Comparison of ENCODE assay signal across 24 cellular contexts in the genomic region with DNA sequence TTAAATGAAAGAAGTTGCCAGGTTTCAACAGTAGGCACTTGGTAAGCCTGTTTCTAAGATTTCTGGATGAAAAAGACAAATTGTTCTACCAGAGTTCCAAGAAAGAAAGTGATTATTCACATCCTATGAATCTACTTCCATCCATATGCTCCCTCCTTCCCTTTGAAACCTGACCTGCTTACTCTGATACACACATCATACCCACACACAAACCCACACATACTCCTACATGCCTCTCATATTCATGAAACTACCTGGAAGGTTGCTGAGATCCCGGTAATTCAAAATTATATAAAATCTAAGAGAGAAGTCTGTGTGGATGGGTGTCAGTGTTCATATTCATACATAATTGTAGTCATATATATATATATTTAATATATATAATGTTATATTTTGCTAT.
A peak's percentile ranks its signal among the peaks of the same experiment; 100 is the strongest.
DNase-seq lines count a peak whose midpoint lies in the region; TF ChIP-seq lines count a peak whose summit lies in the region.
"Had no signal": no experiment of that assay in that cellular context is flagged by ENCODE, and none has a peak within 500 bp of the region (broad histone marks: within the 10 kb centered on the region; RNA-seq: fewer than 3 reads in every experiment).

No MANE protein-coding gene starts in this region.

- H3K9me3 ChIP-seq in adipocyte (ENCODE audit: control insufficient read depth, low read length): no peaks in the 10 kb centered on the region
- H3K9me3 ChIP-seq in SJCRH30 (replicated peaks): no peaks in the 10 kb centered on the region
- H3K9me3 ChIP-seq: BE2C, SJSA1 had no signal

- no peaks in the 10 kb centered on the region for H3K27me3 ChIP-seq in adipocyte (replicated peaks; ENCODE audit: control insufficient read depth, insufficient read depth, low read length)
- H3K27me3 ChIP-seq in SJCRH30: no peaks in the 10 kb centered on the region; the same call in 1 of the 2 replicates
- H3K27me3 ChIP-seq: BE2C, SJSA1 had no signal

- H3K9me3 Mint-ChIP-seq in nephron progenitor cell: no peaks in the 10 kb centered on the region

- H3K4me1 Mint-ChIP-seq in nephron progenitor cell: peaks cover 8% of the 10 kb centered on the region
- H3K4me1 Mint-ChIP-seq: CD14-positive monocyte; CD8-positive, alpha-beta memory T cell had no signal

- no peak overlapping the region for H3K4me3 ChIP-seq in adipocyte (ENCODE audit: low read length)
- no peak overlapping the region for H3K4me3 ChIP-seq in SJCRH30
- H3K4me3 ChIP-seq: GM23248, K562, PC-9, SJSA1 had no signal

- H3K4me3 Mint-ChIP-seq in nephron progenitor cell: no peak overlapping the region
- H3K4me3 Mint-ChIP-seq: CD14-positive monocyte; CD8-positive, alpha-beta memory T cell had no signal

- H3K27ac ChIP-seq in SJCRH30: no peak overlapping the region
- H3K27ac ChIP-seq: GM23248, PC-9, SJSA1 had no signal

- peak; percentile 14 for DNase-seq in NCI-H748 (lab: John Stamatoyannopoulos, UW; ENCODE audit: unreplicated experiment)
- no peak for DNase-seq in NCI-H748 treated with DMSO at 0.1 percent for 48 hours (lab: John Stamatoyannopoulos, UW)
- peak; percentile 22 for DNase-seq in adipocyte (ENCODE audit: low read depth)
- no peak for DNase-seq in nephron progenitor cell
- DNase-seq in activated CD8-positive, alpha-beta memory T cell treated with anti-CD3 and anti-CD28 coated beads, Interleukin-2, amount 50 U/mL, for 48 hours: no peak
- no peak for DNase-seq in SJCRH30
- DNase-seq in stimulated activated CD8-positive, alpha-beta memory T cell treated with anti-CD3 and anti-CD28 coated beads, Interleukin-4, amount 100 ng/mL, for 48 hours: no peak
- DNase-seq: 8988T; ACHN; BE2C; CD8-positive, alpha-beta memory T cell; GM23248; H7; NCI-H1048; NCI-H187; NCI-H2081 treated with DMSO at 0.1 percent for 48 hours; NCI-H2171; NCI-H226; NCI-H510A; NCI-H82; PC-9 had no signal

- H3K36me3 Mint-ChIP-seq in nephron progenitor cell (ENCODE audit: low read depth): no peaks in the 10 kb centered on the region
- H3K36me3 Mint-ChIP-seq: CD14-positive monocyte; CD8-positive, alpha-beta memory T cell had no signal

- H3K4me1 ChIP-seq in adipocyte (ENCODE audit: control insufficient read depth, insufficient read depth, low read length): no peaks in the 10 kb centered on the region
- H3K4me1 ChIP-seq in SJCRH30: no peaks in the 10 kb centered on the region
- H3K4me1 ChIP-seq: BE2C, SJSA1 had no signal

- no peak overlapping the region for H3K9ac ChIP-seq in adipocyte (ENCODE audit: low read length)
- H3K9ac ChIP-seq: GM23248 had no signal

- H3K36me3 ChIP-seq in adipocyte (ENCODE audit: control insufficient read depth, insufficient read depth, low read length, severe bottlenecking) (no peaks in the 10 kb centered on the region), SJCRH30 (no peaks in the 10 kb centered on the region)
- H3K36me3 ChIP-seq: BE2C, SJSA1 had no signal

- H3K27me3 Mint-ChIP-seq in nephron progenitor cell (ENCODE audit: low read depth, poor library complexity): peaks cover 10% of the 10 kb centered on the region

- peak overlapping the region; percentile 1 for H3K27ac Mint-ChIP-seq in nephron progenitor cell
- H3K27ac Mint-ChIP-seq: CD14-positive monocyte; CD8-positive, alpha-beta memory T cell had no signal

- TF ChIP-seq CTCF in nephron progenitor cell (IDR thresholded peaks at IDR 0.05): no peak

Comparison
In these comparisons a context has a peak if more than half of its experiments do, and no peak if none do; other contexts are left out.
1. DNase-seq: peak in NCI-H748 (single experiment) and adipocyte (single experiment); none in NCI-H748 treated with DMSO at 0.1 percent for 48 hours (single experiment), nephron progenitor cell (single experiment), activated CD8-positive, alpha-beta memory T cell treated with anti-CD3 and anti-CD28 coated beads, Interleukin-2, amount 50 U/mL, for 48 hours (single experiment), SJCRH30 (0 of 2) and stimulated activated CD8-positive, alpha-beta memory T cell treated with anti-CD3 and anti-CD28 coated beads, Interleukin-4, amount 100 ng/mL, for 48 hours (single experiment).